Comparison of ENCODE assay signal across 8 cellular contexts in the genomic region with DNA sequence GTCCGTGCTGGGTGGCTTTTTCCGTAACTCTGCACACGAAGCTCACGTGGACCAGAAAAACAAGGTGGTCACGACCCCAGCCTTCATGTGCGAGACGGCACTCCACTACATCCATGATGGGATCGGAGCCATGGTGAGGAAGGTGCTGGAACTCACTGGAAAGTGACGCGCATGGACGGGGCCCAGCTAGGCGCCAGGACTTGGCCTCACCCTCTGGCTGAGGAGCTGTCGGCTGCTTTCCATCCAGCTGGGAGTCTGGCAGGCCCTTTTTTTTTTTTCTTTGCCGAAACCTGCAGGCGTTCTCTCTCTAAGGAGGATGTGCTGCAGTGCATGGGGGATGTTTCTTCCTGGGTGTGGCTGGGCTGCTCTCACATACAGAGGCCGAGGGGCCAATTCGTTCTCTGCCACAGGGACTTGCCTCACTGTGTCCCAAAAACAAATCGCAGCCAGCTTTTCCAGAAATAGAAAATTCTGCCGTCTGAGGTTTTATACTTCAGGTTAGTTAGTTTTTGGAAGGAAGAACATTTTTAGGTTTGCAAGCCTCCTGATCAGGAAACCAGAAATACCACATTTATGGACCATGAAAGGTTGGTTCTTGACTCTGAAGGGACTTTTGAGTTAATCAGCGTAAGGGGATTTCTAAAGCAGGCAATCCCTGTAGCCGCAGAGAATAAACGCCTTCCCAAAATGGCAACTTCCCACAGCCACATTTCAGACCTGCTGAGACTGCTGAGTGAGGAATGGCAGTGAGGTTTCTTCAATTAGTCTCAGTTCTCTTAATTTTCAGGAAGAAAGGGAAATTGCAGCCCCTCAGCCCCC. TPM values are rescaled to one million over a fixed set of nuclear protein-coding genes. Genes with fewer than 3 reads are reported as not detected.
DNase-seq lines count a peak whose midpoint lies in the region; ATAC-seq and TF ChIP-seq lines count a peak whose summit lies in the region.
"Not testable (repeated sequence)": the region's sequence is repeated elsewhere in the genome, so short reads cannot be mapped to it uniquely, and the experiment has no call there.

No MANE protein-coding gene starts in this region.

- POLR2A ChIA-PET in A673 (lab: Charles Lee; ENCODE audit: low non-redundant PET); PC-9 (lab: Charles Lee; ENCODE audit: unreplicated experiment); activated CD8-positive, alpha-beta T cell treated with anti-CD3 and anti-CD28 coated beads, Interleukin-2, amount 10 ng/mL, durations not matched to agents 7 days and 5 days (lab: Charles Lee): not testable (repeated sequence)

- not testable (repeated sequence) for H3K4me1 ChIP-seq in A673 (ENCODE audit: insufficient read depth, low read length, poor library complexity, severe bottlenecking); PC-9 (replicated peaks; ENCODE audit: insufficient read depth); gastroesophageal sphincter

- not testable (repeated sequence) for TF ChIP-seq EP300 in gastroesophageal sphincter (IDR thresholded peaks at IDR 0.05)

- H3K36me3 Mint-ChIP-seq in activated CD8-positive, alpha-beta T cell treated with anti-CD3 and anti-CD28 coated beads, Interleukin-2, amount 10 ng/mL, durations not matched to agents 7 days and 5 days (ENCODE audit: low read depth); activated naive CD8-positive, alpha-beta T cell treated with anti-CD3 and anti-CD28 coated beads, Interleukin-2, amount 50 U/mL, for 24 hours (ENCODE audit: low read depth); memory B cell; stimulated activated effector memory CD8-positive, alpha-beta T cell treated with anti-CD3 and anti-CD28 coated beads, Interleukin-12 subunit alpha, Interleukin-12 subunit beta, amount 100 ng/mL, for 72 hours: not testable (repeated sequence)

- H3K36me3 ChIP-seq in A673 (ENCODE audit: insufficient read depth, low read length, poor library complexity, severe bottlenecking); PC-9 (ENCODE audit: low read depth); gastroesophageal sphincter: not testable (repeated sequence)

- not testable (repeated sequence) for H3K4me1 Mint-ChIP-seq in activated CD8-positive, alpha-beta T cell treated with anti-CD3 and anti-CD28 coated beads, Interleukin-2, amount 10 ng/mL, durations not matched to agents 7 days and 5 days (ENCODE audit: low read depth); activated naive CD8-positive, alpha-beta T cell treated with anti-CD3 and anti-CD28 coated beads, Interleukin-2, amount 50 U/mL, for 24 hours; memory B cell; stimulated activated effector memory CD8-positive, alpha-beta T cell treated with anti-CD3 and anti-CD28 coated beads, Interleukin-12 subunit alpha, Interleukin-12 subunit beta, amount 100 ng/mL, for 72 hours

- not testable (repeated sequence) for H3K9me2 ChIP-seq in PC-9 (ENCODE audit: insufficient read depth)

- intact Hi-C loops in A673 (cut with micrococcal nuclease; ENCODE audit: unreplicated experiment); PC-9 (cut with micrococcal nuclease; ENCODE audit: unreplicated experiment): not testable (repeated sequence)

- CTCF ChIA-PET in A673 (lab: Charles Lee); PC-9 (lab: Charles Lee); activated CD8-positive, alpha-beta T cell treated with anti-CD3 and anti-CD28 coated beads, Interleukin-2, amount 10 ng/mL, durations not matched to agents 7 days and 5 days (lab: Charles Lee): not testable (repeated sequence)

- not testable (repeated sequence) for TF ChIP-seq POLR2A in gastroesophageal sphincter (IDR thresholded peaks at IDR 0.05)

- H3F3A ChIP-seq in PC-9 (ENCODE audit: insufficient read depth, low read depth) = not testable (repeated sequence)

- not testable (repeated sequence) for H2AFZ ChIP-seq in PC-9

- not testable (repeated sequence) for H3K27me3 Mint-ChIP-seq in activated CD8-positive, alpha-beta T cell treated with anti-CD3 and anti-CD28 coated beads, Interleukin-2, amount 10 ng/mL, durations not matched to agents 7 days and 5 days (ENCODE audit: low read depth); activated naive CD8-positive, alpha-beta T cell treated with anti-CD3 and anti-CD28 coated beads, Interleukin-2, amount 50 U/mL, for 24 hours; memory B cell

- not testable (repeated sequence) for H3K27ac Mint-ChIP-seq in activated CD8-positive, alpha-beta T cell treated with anti-CD3 and anti-CD28 coated beads, Interleukin-2, amount 10 ng/mL, durations not matched to agents 7 days and 5 days; activated naive CD8-positive, alpha-beta T cell treated with anti-CD3 and anti-CD28 coated beads, Interleukin-2, amount 50 U/mL, for 24 hours; memory B cell; stimulated activated effector memory CD8-positive, alpha-beta T cell treated with anti-CD3 and anti-CD28 coated beads, Interleukin-12 subunit alpha, Interleukin-12 subunit beta, amount 100 ng/mL, for 72 hours

- WGBS in gastroesophageal sphincter (ENCODE audit: low coverage in 1 of 2), 2 donors = no CpG with 5 or more reads among the region's 22 CpGs

- not testable (repeated sequence) for H3K4me3 ChIP-seq in A673 (ENCODE audit: low read depth, low read length, poor library complexity, severe bottlenecking); PC-9; gastroesophageal sphincter

- not testable (repeated sequence) for H3K4me3 Mint-ChIP-seq in activated CD8-positive, alpha-beta T cell treated with anti-CD3 and anti-CD28 coated beads, Interleukin-2, amount 10 ng/mL, durations not matched to agents 7 days and 5 days; activated naive CD8-positive, alpha-beta T cell treated with anti-CD3 and anti-CD28 coated beads, Interleukin-2, amount 50 U/mL, for 24 hours; memory B cell; stimulated activated effector memory CD8-positive, alpha-beta T cell treated with anti-CD3 and anti-CD28 coated beads, Interleukin-12 subunit alpha, Interleukin-12 subunit beta, amount 100 ng/mL, for 72 hours

- H3K27ac ChIP-seq in A673 (ENCODE audit: low read depth, low read length, poor library complexity, severe bottlenecking); PC-9; gastroesophageal sphincter: not testable (repeated sequence)

- not testable (repeated sequence) for H3K27me3 ChIP-seq in A673 (replicated peaks; ENCODE audit: insufficient read depth, low read depth, low read length, poor library complexity); PC-9 (ENCODE audit: insufficient read depth, low read depth); gastroesophageal sphincter

- ATAC-seq in GM19455 (IDR thresholded peaks at IDR 0.05; ENCODE audit: unreplicated experiment) (peak; percentile 49), gastroesophageal sphincter (peak; percentile 60), memory B cell (ENCODE audit: low read depth) (peak; percentile 21)
- peak; percentile 65 for ATAC-seq in activated CD8-positive, alpha-beta T cell treated with anti-CD3 and anti-CD28 coated beads, Interleukin-2, amount 10 ng/mL, durations not matched to agents 7 days and 5 days
- ATAC-seq in activated naive CD8-positive, alpha-beta T cell treated with anti-CD3 and anti-CD28 coated beads, Interleukin-2, amount 50 U/mL, for 24 hours = peak; percentile 66
- ATAC-seq in stimulated activated effector memory CD8-positive, alpha-beta T cell treated with anti-CD3 and anti-CD28 coated beads, Interleukin-12 subunit alpha, Interleukin-12 subunit beta, amount 100 ng/mL, for 72 hours = peak; percentile 62

- H3K79me2 ChIP-seq in PC-9 (ENCODE audit: low read depth) = not testable (repeated sequence)

- TSS peak; percentile 90 for BruUV-seq in A673 (replicated peaks; lab: Mats Ljungman, UMichigan)
- TSS peak; percentile 21 for BruUV-seq in PC-9 (replicated peaks; lab: Mats Ljungman, UMichigan)

- not testable (repeated sequence) for H4K20me1 ChIP-seq in PC-9 (ENCODE audit: insufficient read depth)

- H3K9me3 Mint-ChIP-seq in activated CD8-positive, alpha-beta T cell treated with anti-CD3 and anti-CD28 coated beads, Interleukin-2, amount 10 ng/mL, durations not matched to agents 7 days and 5 days (ENCODE audit: insufficient read depth); activated naive CD8-positive, alpha-beta T cell treated with anti-CD3 and anti-CD28 coated beads, Interleukin-2, amount 50 U/mL, for 24 hours; memory B cell; stimulated activated effector memory CD8-positive, alpha-beta T cell treated with anti-CD3 and anti-CD28 coated beads, Interleukin-12 subunit alpha, Interleukin-12 subunit beta, amount 100 ng/mL, for 72 hours: not testable (repeated sequence)

- H3K4me2 ChIP-seq in PC-9 = not testable (repeated sequence)

- not testable (repeated sequence) for H3K9me3 ChIP-seq in A673 (ENCODE audit: low read depth, low read length, poor library complexity, severe bottlenecking); PC-9 (ENCODE audit: insufficient read depth, low read depth); gastroesophageal sphincter

- not testable (repeated sequence) for TF ChIP-seq CTCF in A673 (conservative IDR thresholded peaks at IDR 0.05; ENCODE audit: low read depth, low read length); PC-9 (conservative IDR thresholded peaks at IDR 0.05); gastroesophageal sphincter (IDR thresholded peaks at IDR 0.05)

- not testable (repeated sequence) for DNase-seq in A673 (ENCODE audit: low spot score); PC-9; activated CD8-positive, alpha-beta T cell treated with anti-CD3 and anti-CD28 coated beads, Interleukin-2, amount 10 ng/mL, durations not matched to agents 7 days and 5 days; activated naive CD8-positive, alpha-beta T cell treated with anti-CD3 and anti-CD28 coated beads, Interleukin-2, amount 50 U/mL, for 24 hours; memory B cell (ENCODE audit: low spot score in 2 of 2)
- DNase-seq in stimulated activated effector memory CD8-positive, alpha-beta T cell treated with anti-CD3 and anti-CD28 coated beads, Interleukin-12 subunit alpha, Interleukin-12 subunit beta, amount 100 ng/mL, for 72 hours (ENCODE audit: low spot score in 2 of 2) = peak in 1 of 2 donors; percentile 29

RNA-seq across cellular contexts. Expression of gene GATD3, which starts 11.5 kb away (rescaled TPM):
- total RNA-seq in A673 (2021) (13.1 and 16.3 TPM in 2 replicates), PC-9 (2021) (49.1 and 67.7 TPM in 2 replicates), gastroesophageal sphincter (10 to 100 TPM in 2 of 4 donors, 1 to 10 TPM in 2; 6.1 to 35.6 (median 9.5) TPM)
- 10 to 100 TPM in 1 of 2 experiments, 1 to 10 TPM in 1; 8.2 to 10.6 TPM for total RNA-seq in activated CD8-positive, alpha-beta T cell treated with anti-CD3 and anti-CD28 coated beads, Interleukin-2, amount 10 ng/mL, durations not matched to agents 7 days and 5 days

RNA-seq across cellular contexts. Expression of gene PWP2, which starts 37.8 kb away (rescaled TPM):
- total RNA-seq in A673 (2021) (10.1 and 13.0 TPM in 2 replicates), PC-9 (2021) (22.6 and 22.9 TPM in 2 replicates), gastroesophageal sphincter (1 to 10 TPM; 3.4 to 9.2 (median 6.1) TPM)
- 1 to 10 TPM; 2.9 to 8.0 TPM for total RNA-seq in activated CD8-positive, alpha-beta T cell treated with anti-CD3 and anti-CD28 coated beads, Interleukin-2, amount 10 ng/mL, durations not matched to agents 7 days and 5 days
